1 cellular context compared by ENCODE assay signal in genomic region chr17:68732301-68732749, GRCh38.
TF ChIP-seq lines count a peak whose summit lies in the region.

No MANE protein-coding gene starts in this region.

TF ChIP-seq in WTC11, 78 proteins besides CTCF, POLR2A, EP300 and RAD21 (continued from another document):
- no peak for TF ChIP-seq ZNF532 (CRISPR knock-in tag; IDR thresholded peaks at IDR 0.05; ENCODE audit: borderline replicate concordance)
- TF ChIP-seq ETV6 (CRISPR knock-in tag; IDR thresholded peaks at IDR 0.05), result 0 out of 2 replicates have a peak, but pooled peaks have one; percentile 20
- TF ChIP-seq ARID4B (CRISPR knock-in tag; IDR thresholded peaks at IDR 0.05; ENCODE audit: borderline replicate concordance), result no peak
- TF ChIP-seq ATF3 (CRISPR knock-in tag; conservative IDR thresholded peaks at IDR 0.05), result no peak
